In genomic region chr4:53307210-53307609, GRCh38 we compare ENCODE assay signal across 22 cellular contexts. TPM values are rescaled to one million over a fixed set of nuclear protein-coding genes. Genes with fewer than 3 reads are reported as not detected.
DNase-seq lines count a peak whose midpoint lies in the region; ATAC-seq, FAIRE-seq and TF ChIP-seq lines count a peak whose summit lies in the region.
"Had no signal": no experiment of that assay in that cellular context is flagged by ENCODE, and none has a peak within 500 bp of the region (broad histone marks: within the 10 kb centered on the region; RNA-seq: fewer than 3 reads in every experiment).

No MANE protein-coding gene starts in this region.

- RAD21 ChIA-PET in GM12878 (lab: Charles Lee; ENCODE audit: unreplicated experiment): interaction anchor here (1.3 kb wide), 1 partner anchor 8 kb away, joined by 3 read pairs; no protein-coding TSS in a partner anchor

- peak overlapping the region; percentile 55; the same call in 1 of the 2 replicates for H3K4me2 ChIP-seq in GM12878 (ENCODE audit: control insufficient read depth, insufficient read depth)

- H3K4me1 ChIP-seq in GM12878 (ENCODE audit: control insufficient read depth, insufficient read depth, low read length) (peaks cover 11% of the 10 kb centered on the region), subcutaneous abdominal adipose tissue (ENCODE audit: control insufficient read depth in 5 of 5, insufficient read depth in 5 of 5, low read length in 5 of 5) (peaks cover 0 to 8% (median 0%) of the 10 kb centered on the region in 5 donors)
- H3K4me1 ChIP-seq: Caco-2, HAP-1, Peyer's patch had no signal

- CTCF ChIA-PET in GM12878 (lab: Yijun Ruan, JAX): interaction anchor here (1.4 kb wide), 1 partner anchor 11 kb away, joined by 3 read pairs; no protein-coding TSS in a partner anchor

- no peak for TF ChIP-seq POLR2A in GM12878 (IDR thresholded peaks at IDR 0.05; ENCODE audit: low read depth, low read length)

- H2AFZ ChIP-seq in GM12878 (ENCODE audit: control insufficient read depth, low read depth, low read length): no peak overlapping the region

- TF ChIP-seq EP300 in GM12878 (IDR thresholded peaks at IDR 0.05; ENCODE audit: borderline replicate concordance in 1 of 2, control insufficient read depth in 1 of 2, low read depth in 2 of 2, low read length in 2 of 2): no peak

- no peaks in the 10 kb centered on the region; the same call in 1 of the 2 replicates for H3K79me2 ChIP-seq in GM12878 (ENCODE audit: control insufficient read depth, insufficient read depth, low read length)

- peak overlapping the region; percentile 65 for H3K27ac ChIP-seq in GM12878 (ENCODE audit: control insufficient read depth, insufficient read depth)
- H3K27ac ChIP-seq in subcutaneous abdominal adipose tissue (ENCODE audit: low read depth, low read length): peak overlapping the region; percentile 6
- H3K27ac ChIP-seq: 22Rv1, Peyer's patch had no signal

- TF ChIP-seq CTCF in GM12878 (IDR thresholded peaks at IDR 0.05 in 2 of 3, conservative IDR thresholded peaks at IDR 0.05 in 1 of 3; ENCODE audit: control insufficient read depth in 2 of 3, extremely low read depth in 1 of 3, insufficient read depth in 1 of 3, low read depth in 3 of 3, low read length in 3 of 3): no peak

- no peaks in the 10 kb centered on the region for H3K27me3 Mint-ChIP-seq in activated T-cell treated with anti-CD3 and anti-CD28 coated beads, Interleukin-2, amount 50 U/mL, for 72 hours (ENCODE audit: low read depth)

- H3K4me1 Mint-ChIP-seq in activated T-cell treated with anti-CD3 and anti-CD28 coated beads, Interleukin-2, amount 50 U/mL, for 72 hours (ENCODE audit: low read depth): peaks cover 4% of the 10 kb centered on the region

- SMC1A ChIA-PET in GM12878 (lab: Charles Lee; ENCODE audit: uncharacterized antibody, unreplicated experiment): interaction anchor here (1.3 to 1.4 kb wide), 2 partner anchors 12 to 14 kb away, joined by 5 to 6 read pairs; no protein-coding TSS in a partner anchor

- H3K36me3 Mint-ChIP-seq in activated T-cell treated with anti-CD3 and anti-CD28 coated beads, Interleukin-2, amount 50 U/mL, for 72 hours (ENCODE audit: insufficient read depth in 2 of 2): peaks cover 22% of the 10 kb centered on the region in 2 donors

- H4K20me1 ChIP-seq in GM12878 (ENCODE audit: control insufficient read depth, insufficient read depth): no peaks in the 10 kb centered on the region

- intact Hi-C loops in GM12878 (cut with micrococcal nuclease; ENCODE audit: unreplicated experiment): no loop called here

- POLR2A ChIA-PET in GM12878 (lab: Charles Lee): no interaction called here

- H3K9ac ChIP-seq in GM12878 (ENCODE audit: control insufficient read depth, insufficient read depth, low read length): no peak overlapping the region
- H3K9ac ChIP-seq in subcutaneous abdominal adipose tissue (ENCODE audit: low read length in 5 of 5): no peak overlapping the region

- no peak overlapping the region for H3K4me3 ChIP-seq in GM12878
- H3K4me3 ChIP-seq in subcutaneous abdominal adipose tissue (ENCODE audit: low read depth in 1 of 5, low read length in 5 of 5): no peak overlapping the region
- H3K4me3 ChIP-seq: HAP-1, MG63, Peyer's patch had no signal

- H3K27me3 ChIP-seq in GM12878 (replicated peaks in 1 of 2; ENCODE audit: control insufficient read depth in 2 of 2, insufficient read depth in 2 of 2, low read length in 1 of 2) (no peaks in the 10 kb centered on the region), subcutaneous abdominal adipose tissue (ENCODE audit: control insufficient read depth in 5 of 5, insufficient read depth in 4 of 5, low read length in 5 of 5) (no peaks in the 10 kb centered on the region)
- H3K27me3 ChIP-seq: MG63, Peyer's patch had no signal

- WGBS in GM12878 (ENCODE audit: insufficient coverage, insufficient replicate concordance, low lambda C conversion rate, missing lambda C conversion rate): 100% methylated on average over 1 of the region's 1 CpG

- no peak for FAIRE-seq in GM12878 (lab: Jason Lieb, UNC)
- FAIRE-seq: GM12892, HepG2 had no signal

- no TSS peak for BruUV-seq in GM12878 (replicated peaks; lab: Mats Ljungman, UMichigan)

- no peak for DNase-seq in activated T-cell treated with anti-CD3 and anti-CD28 coated beads, Interleukin-2, amount 50 U/mL, for 72 hours
- DNase-seq in activated T-cell treated with anti-CD3 and anti-CD28 coated beads, Interleukin-2, amount 50 U/mL, for 48 hours: no peak
- DNase-seq in GM12878 (ENCODE audit: low read depth, low spot score): no peak
- DNase-seq in hypothalamus (lab: John Stamatoyannopoulos, UW): no peak
- DNase-seq in NCI-H1048 (lab: John Stamatoyannopoulos, UW): no peak
- DNase-seq: Caco-2, DMS53, NCI-H1105 treated with DMSO at 0.1 percent for 48 hours, NCI-H187, NCI-H2171 treated with DMSO at 0.1 percent for 48 hours, NCI-H82, Peyer's patch, Right ventricle myocardium superior had no signal

- H3K27ac Mint-ChIP-seq in activated T-cell treated with anti-CD3 and anti-CD28 coated beads, Interleukin-2, amount 50 U/mL, for 72 hours: peak overlapping the region; percentile 7

- H3K36me3 ChIP-seq in GM12878 (ENCODE audit: control insufficient read depth in 2 of 2, insufficient read depth in 2 of 2, low read length in 1 of 2): peaks cover 2 to 3% of the 10 kb centered on the region in 2 experiments; a peak in 1 of 4 replicates
- peaks cover 0 to 3% (median 0%) of the 10 kb centered on the region in 5 donors for H3K36me3 ChIP-seq in subcutaneous abdominal adipose tissue (ENCODE audit: control insufficient read depth in 5 of 5, insufficient read depth in 5 of 5, low read length in 5 of 5)
- H3K36me3 ChIP-seq: HAP-1, Peyer's patch had no signal

- H3K9me3 ChIP-seq in GM12878 (replicated peaks; ENCODE audit: control insufficient read depth, insufficient read depth, low read length) (no peaks in the 10 kb centered on the region; the same call in 1 of the 3 replicates), subcutaneous abdominal adipose tissue (ENCODE audit: control insufficient read depth in 5 of 5, low read length in 5 of 5) (no peaks in the 10 kb centered on the region)
- H3K9me3 ChIP-seq: Caco-2, HAP-1, Peyer's patch had no signal

- H3K9me3 Mint-ChIP-seq in activated T-cell treated with anti-CD3 and anti-CD28 coated beads, Interleukin-2, amount 50 U/mL, for 72 hours: peaks cover 6 to 17% of the 10 kb centered on the region in 2 donors

- no peak for TF ChIP-seq RAD21 in GM12878 (IDR thresholded peaks at IDR 0.05; ENCODE audit: insufficient read depth, low read depth, low read length)

- no peak for ATAC-seq in activated T-cell treated with anti-CD3 and anti-CD28 coated beads, Interleukin-2, amount 50 U/mL, for 72 hours (replicated peaks in 1 of 2)
- ATAC-seq in HG02870 (IDR thresholded peaks at IDR 0.05; ENCODE audit: unreplicated experiment) (peak; percentile 4), GM12878 (peak; percentile 15; the same call in 2 of the 3 replicates), GM18907 (IDR thresholded peaks at IDR 0.05; ENCODE audit: unreplicated experiment) (no peak)
- ATAC-seq: HepG2 had no signal

- in situ Hi-C loops in GM12878 (cut with MboI): no loop called here

- H3K4me3 Mint-ChIP-seq in activated T-cell treated with anti-CD3 and anti-CD28 coated beads, Interleukin-2, amount 50 U/mL, for 72 hours: no peak overlapping the region
- H3K4me3 Mint-ChIP-seq: CD14-positive monocyte had no signal

TF ChIP-seq in GM12878, 131 proteins besides CTCF, POLR2A, EP300 and RAD21 (continues in another document):
- TF ChIP-seq CEBPZ (IDR thresholded peaks at IDR 0.05; ENCODE audit: low read depth, low read length) (no peak), BACH1 (IDR thresholded peaks at IDR 0.05; ENCODE audit: borderline replicate concordance) (no peak), EGR1 (IDR thresholded peaks at IDR 0.05; ENCODE audit: borderline replicate concordance in 1 of 2, low read depth in 2 of 2, low read length in 2 of 2) (no peak)

RNA-seq across cellular contexts. Expression of gene SCFD2, which starts 58.7 kb away (rescaled TPM):
- total RNA-seq in activated T-cell treated with anti-CD3 and anti-CD28 coated beads, Interleukin-2, amount 50 U/mL, for 72 hours: 10 to 100 TPM; 15.5 to 17.6 TPM
- total RNA-seq in GM12878 (2013; cell fraction: nucleolus; rRNA removed): 187 and 204 TPM in 2 replicates
- total RNA-seq in GM12878 (2014; rRNA removed): 36.8 and 37.3 TPM in 2 replicates
- total RNA-seq in GM12878 (2014; rRNA removed; fragmentation: Illumina TruSeq; extraction: Trizol): 25.1 TPM in 2 replicates
- 30.5 and 33.4 TPM in 2 replicates for total RNA-seq in GM12878 (2021)
- 6.9 TPM for polyA plus RNA-seq in GM12878 (2011; ENCODE audit: low read depth)
- polyA plus RNA-seq in GM12878 (2011; rRNA removed): 20.0 and 22.9 TPM in 2 replicates
- 25.3 and 39.2 TPM in 2 replicates for polyA plus RNA-seq in GM12878 (2011; cell fraction: cytosol; rRNA removed)
- polyA plus RNA-seq in GM12878 (2011; cell fraction: nucleus; rRNA removed): 25.8 and 40.2 TPM in 2 replicates
- polyA plus RNA-seq in GM12878 (2012): 9.7 and 11.7 TPM in 2 replicates
- 19.0 and 19.3 TPM in 2 replicates for polyA plus RNA-seq in GM12878 (2014; fragmentation: Illumina TruSeq; extraction: Trizol)
- polyA plus RNA-seq in GM12878 (2014; fragmentation: Nextera tagmentation; extraction: Ambion mirVana): 1 to 10 TPM; 4.8 to 7.2 TPM
- 24.2 and 24.7 TPM in 2 replicates for polyA plus RNA-seq in GM12878 (2014; rRNA removed)
- 10 to 100 TPM; 31.6 to 37.6 TPM for polyA plus RNA-seq in GM12878 (2016; fragmentation: Nextera tagmentation; extraction: Ambion mirVana)
- polyA minus RNA-seq in GM12878 (2011; rRNA and poly(A)+ RNA removed): 84.5 and 122 TPM in 2 replicates
- polyA minus RNA-seq in GM12878 (2011; cell fraction: cytosol; rRNA and poly(A)+ RNA removed): 7.2 and 13.9 TPM in 2 replicates
- 107 and 197 TPM in 2 replicates for polyA minus RNA-seq in GM12878 (2011; cell fraction: nucleus; rRNA and poly(A)+ RNA removed)

Comparison
In these comparisons a context has a peak if more than half of its experiments do, and no peak if none do; other contexts are left out.
1. ATAC-seq: peak in HG02870 (single experiment) and GM12878 (single experiment); none in activated T-cell treated with anti-CD3 and anti-CD28 coated beads, Interleukin-2, amount 50 U/mL, for 72 hours (0 of 2) and GM18907 (single experiment).